In genomic region chr13:36787181-36787580, GRCh38 we compare ENCODE assay signal across 21 cellular contexts. TPM values are rescaled to one million over a fixed set of nuclear protein-coding genes. Genes with fewer than 3 reads are reported as not detected.
DNase-seq lines count a peak whose midpoint lies in the region; ATAC-seq and TF ChIP-seq lines count a peak whose summit lies in the region.
"Had no signal": no experiment of that assay in that cellular context is flagged by ENCODE, and none has a peak within 500 bp of the region (broad histone marks: within the 10 kb centered on the region; RNA-seq: fewer than 3 reads in every experiment).

No MANE protein-coding gene starts in this region.

- no peak for TF ChIP-seq POLR2A in IMR-90 (IDR thresholded peaks at IDR 0.05; ENCODE audit: low read depth, low read length)

- peaks cover 2% of the 10 kb centered on the region; the same call in 1 of the 2 replicates for H3K27me3 ChIP-seq in IMR-90 (ENCODE audit: control insufficient read depth, insufficient read depth, low read length)
- peaks cover 12% of the 10 kb centered on the region for H3K27me3 ChIP-seq in osteoblast (ENCODE audit: insufficient read depth, low read length)

- no peak overlapping the region for H2BK5ac ChIP-seq in IMR-90 (ENCODE audit: low read depth, low read length, poor library complexity, severe bottlenecking)

- H3K36me3 ChIP-seq in IMR-90 (ENCODE audit: control insufficient read depth, insufficient read depth, low read length) (no peaks in the 10 kb centered on the region), osteoblast (ENCODE audit: insufficient read depth, low read length) (no peaks in the 10 kb centered on the region)

- H3K4me1 Mint-ChIP-seq in WTC11, result peaks cover 18% of the 10 kb centered on the region
- H3K4me1 Mint-ChIP-seq: T-cell had no signal

- no peak overlapping the region for H3K4me3 Mint-ChIP-seq in WTC11
- H3K4me3 Mint-ChIP-seq: CD4-positive, alpha-beta T cell; T-cell had no signal

- no peak overlapping the region for H2BK20ac ChIP-seq in IMR-90 (ENCODE audit: low read depth, low read length)

- WGBS in IMR-90 (ENCODE audit: extremely low coverage in 2 of 2, insufficient read length in 1 of 2), 2 experiments, result 27% methylated on average over 2 of the region's 3 CpGs; no CpG with 5 or more reads in 1 of the 2 experiments

- TF ChIP-seq RAD21 in IMR-90 (IDR thresholded peaks at IDR 0.05; ENCODE audit: low read length), result no peak

- H2AK9ac ChIP-seq in IMR-90 (replicated peaks; ENCODE audit: low read depth, low read length, poor library complexity), result no peak overlapping the region

- no peak overlapping the region for H3K9ac ChIP-seq in IMR-90 (ENCODE audit: low read depth, low read length)

- no peaks in the 10 kb centered on the region for H3K36me3 Mint-ChIP-seq in WTC11
- H3K36me3 Mint-ChIP-seq: T-cell had no signal

- dilution Hi-C loops in IMR-90 (cut with HindIII; ENCODE audit: low sequenced_read_pairs, unreplicated experiment), result no loop called here

- H3K14ac ChIP-seq in IMR-90 (replicated peaks; ENCODE audit: low read depth, low read length), result no peak overlapping the region

- no peaks in the 10 kb centered on the region for H3K4me1 ChIP-seq in IMR-90 (ENCODE audit: control insufficient read depth, insufficient read depth, low read length)
- H3K4me1 ChIP-seq in osteoblast (ENCODE audit: insufficient read depth, low read length), result peaks cover 6% of the 10 kb centered on the region

- H4K5ac ChIP-seq in IMR-90 (ENCODE audit: low read depth, low read length), result peak overlapping the region; percentile 53; the same call in 1 of the 2 replicates

- H3K9me3 ChIP-seq in IMR-90 (ENCODE audit: control insufficient read depth, insufficient read depth, low read length), result no peaks in the 10 kb centered on the region
- H3K9me3 ChIP-seq in osteoblast (ENCODE audit: low read depth, low read length), result no peaks in the 10 kb centered on the region

- H2BK120ac ChIP-seq in IMR-90 (ENCODE audit: low read depth, low read length), result 0 out of 2 replicates have a peak overlapping the region, but pooled peaks have one; percentile 36

- H4K20me1 ChIP-seq in IMR-90 (ENCODE audit: insufficient read depth, low read length) (no peaks in the 10 kb centered on the region), osteoblast (ENCODE audit: insufficient read depth, low read length) (no peaks in the 10 kb centered on the region)

- H2BK15ac ChIP-seq in IMR-90 (ENCODE audit: low read depth, low read length), result no peak overlapping the region

- H3K56ac ChIP-seq in IMR-90 (ENCODE audit: extremely low read depth, insufficient read depth, low read length), result no peak overlapping the region

- ATAC-seq in IMR-90 (ENCODE audit: low read depth), result no peak
- ATAC-seq in WTC11, result peak; percentile 67
- no peak for ATAC-seq in HG02571 (IDR thresholded peaks at IDR 0.05; ENCODE audit: unreplicated experiment)
- no peak for ATAC-seq in HG02759 (IDR thresholded peaks at IDR 0.05; ENCODE audit: unreplicated experiment)
- ATAC-seq: Right ventricle myocardium inferior, T-cell had no signal

- no peak overlapping the region for H4K91ac ChIP-seq in IMR-90 (ENCODE audit: insufficient read depth, low read depth, low read length)

- CTCF ChIA-PET in IMR-90 (lab: Yijun Ruan, JAX), result no interaction called here
- CTCF ChIA-PET in WTC11 (lab: Charles Lee), result no interaction called here
- CTCF ChIA-PET in RWPE1 (lab: Yijun Ruan, JAX), result no interaction called here

- H3K4me3 ChIP-seq in IMR-90 (ENCODE audit: insufficient read depth, low read depth, low read length) (no peak overlapping the region), osteoblast (ENCODE audit: insufficient read depth, low read length) (no peak overlapping the region)
- H3K4me3 ChIP-seq: PC-9, SK-N-MC had no signal

- H3K23ac ChIP-seq in IMR-90 (ENCODE audit: low read depth, low read length), result no peak overlapping the region

- no peak overlapping the region for H3K4ac ChIP-seq in IMR-90 (ENCODE audit: low read depth, low read length)

- BruUV-seq in IMR-90 (replicated peaks; lab: Mats Ljungman, UMichigan), result no TSS peak

- H3K27ac ChIP-seq in IMR-90 (ENCODE audit: insufficient read depth, low read length) (no peak overlapping the region), osteoblast (ENCODE audit: low read depth, low read length) (no peak overlapping the region), RWPE1 (no peak overlapping the region)
- H3K27ac ChIP-seq: PC-9, SK-N-MC had no signal

- no peaks in the 10 kb centered on the region for H3K9me3 Mint-ChIP-seq in WTC11
- H3K9me3 Mint-ChIP-seq: CD4-positive, alpha-beta T cell; T-cell had no signal

- peak overlapping the region; percentile 87 for H3K18ac ChIP-seq in IMR-90 (ENCODE audit: low read depth, low read length)

- TF ChIP-seq CTCF in IMR-90 (conservative IDR thresholded peaks at IDR 0.05; ENCODE audit: low read depth, low read length) (no peak), WTC11 (IDR thresholded peaks at IDR 0.05) (no peak), osteoblast (IDR thresholded peaks at IDR 0.05; ENCODE audit: extremely low read depth, low read depth, low read length) (no peak), RWPE1 (conservative IDR thresholded peaks at IDR 0.05; ENCODE audit: low read depth) (no peak), GM10266 (IDR thresholded peaks at IDR 0.05; ENCODE audit: control insufficient read depth, insufficient read depth, low read depth, missing control alignments) (no peak)

- H2AK5ac ChIP-seq in IMR-90 (ENCODE audit: low read depth, low read length), result no peak overlapping the region

- no peaks in the 10 kb centered on the region for H3K9me1 ChIP-seq in IMR-90 (ENCODE audit: insufficient read depth, low read length)

- POLR2A ChIA-PET in IMR-90 (lab: Charles Lee; ENCODE audit: unreplicated experiment), result no interaction called here
- POLR2A ChIA-PET in WTC11 (lab: Charles Lee), result no interaction called here
- POLR2A ChIA-PET in RWPE1 (lab: Yijun Ruan, JAX; ENCODE audit: low non-redundant PET), result no interaction called here

- H3K79me2 ChIP-seq in osteoblast (ENCODE audit: insufficient read depth, low read length), result no peaks in the 10 kb centered on the region

- in situ Hi-C loops in IMR-90 (cut with MboI; ENCODE audit: low sequenced_read_pairs), result no loop called here

- H3K79me1 ChIP-seq in IMR-90 (ENCODE audit: low read depth in 1 of 2, low read length in 2 of 2), result no peaks in the 10 kb centered on the region

- H3K4me2 ChIP-seq in IMR-90 (ENCODE audit: low read depth, low read length), result no peak overlapping the region
- no peak overlapping the region for H3K4me2 ChIP-seq in osteoblast (ENCODE audit: insufficient read depth, low read length)
- H3K4me2 ChIP-seq: PC-9 had no signal

- DNase-seq in IMR-90 (no peak), WTC11 (ENCODE audit: low spot score) (no peak), kidney tubule cell (ENCODE audit: low spot score) (peak; percentile 16), osteoblast (ENCODE audit: insufficient read length, low spot score, missing footprints) (no peak), RWPE1 (ENCODE audit: low spot score) (no peak), GM10266 (ENCODE audit: extremely low spot score) (no peak)
- DNase-seq: CD4-positive, alpha-beta T cell; DND-41; GDM1; GOT3; NCI-H1105 treated with DMSO at 0.1 percent for 48 hours; NCI-H187 treated with DMSO at 0.1 percent for 48 hours; NCI-H2171 treated with DMSO at 0.1 percent for 48 hours; NCI-H510A; NCI-H774; PC-9; T-cell had no signal

- no peak overlapping the region; the same call in 1 of the 2 replicates for H3K27ac Mint-ChIP-seq in WTC11
- H3K27ac Mint-ChIP-seq: CD4-positive, alpha-beta T cell; T-cell had no signal

- intact Hi-C loops in IMR-90 (cut with micrococcal nuclease), result no loop called here

- no peaks in the 10 kb centered on the region for H3K27me3 Mint-ChIP-seq in WTC11 (ENCODE audit: low read depth)

- H2AFZ ChIP-seq in IMR-90 (replicated peaks; ENCODE audit: low read length, poor library complexity) (peak overlapping the region; percentile 64), osteoblast (ENCODE audit: low read length) (peak overlapping the region; percentile 8)
- H2AFZ ChIP-seq: PC-9 had no signal

- H4K8ac ChIP-seq in IMR-90 (ENCODE audit: low read depth in 2 of 2, low read length in 2 of 2), result 0 out of 4 replicates have a peak overlapping the region, but pooled peaks of 1 of the 2 experiments have one; percentile 34

TF ChIP-seq in IMR-90, 13 proteins besides CTCF, POLR2A, EP300 and RAD21:
- TF ChIP-seq MAZ (IDR thresholded peaks at IDR 0.05; ENCODE audit: borderline replicate concordance, low read depth, low read length) (no peak), RCOR1 (IDR thresholded peaks at IDR 0.05; ENCODE audit: insufficient replicate concordance, low read length) (no peak), NFE2L2 (IDR thresholded peaks at IDR 0.05; ENCODE audit: low read depth, low read length) (no peak)

TF ChIP-seq in WTC11, 78 proteins besides CTCF, POLR2A, EP300 and RAD21 (continues in another document):
- TF ChIP-seq SMAD3 (CRISPR knock-in tag; IDR thresholded peaks at IDR 0.05; ENCODE audit: borderline replicate concordance) (no peak), GTF2I (CRISPR knock-in tag; conservative IDR thresholded peaks at IDR 0.05) (no peak), USF1 (CRISPR knock-in tag; IDR thresholded peaks at IDR 0.05) (no peak), NR3C1 (CRISPR knock-in tag; conservative IDR thresholded peaks at IDR 0.05; ENCODE audit: low read depth) (no peak), NFATC4 (CRISPR knock-in tag; IDR thresholded peaks at IDR 0.05) (no peak), ZNF263 (CRISPR knock-in tag; IDR thresholded peaks at IDR 0.05; ENCODE audit: low read depth) (no peak), ZBTB21 (CRISPR knock-in tag; IDR thresholded peaks at IDR 0.05; ENCODE audit: borderline replicate concordance) (no peak), SOX15 (CRISPR knock-in tag; IDR thresholded peaks at IDR 0.05) (no peak), JUN (CRISPR knock-in tag; IDR thresholded peaks at IDR 0.05) (no peak)

RNA-seq across cellular contexts. Expression of gene RFXAP, which starts 31.8 kb away (rescaled TPM):
- total RNA-seq in IMR-90 (2012; rRNA removed), result 0.54 and 0.83 TPM in 2 replicates
- polyA plus RNA-seq in IMR-90 (2012; rRNA removed), result 2.2 and 2.7 TPM in 2 replicates
- 1.1 and 1.5 TPM in 2 replicates for polyA plus RNA-seq in IMR-90 (2012; cell fraction: cytosol; rRNA removed)
- 2.0 and 5.4 TPM in 2 replicates for polyA plus RNA-seq in IMR-90 (2012; cell fraction: nucleus; rRNA removed; ENCODE audit: low replicate concordance)
- 6.6 to 9.2 TPM (median 7.7 TPM) in 3 replicates for total RNA-seq in WTC11 (2021)
- total RNA-seq in osteoblast, result 2.9 and 3.8 TPM in 2 replicates
